1 cellular context compared by ENCODE assay signal in the genomic region with DNA sequence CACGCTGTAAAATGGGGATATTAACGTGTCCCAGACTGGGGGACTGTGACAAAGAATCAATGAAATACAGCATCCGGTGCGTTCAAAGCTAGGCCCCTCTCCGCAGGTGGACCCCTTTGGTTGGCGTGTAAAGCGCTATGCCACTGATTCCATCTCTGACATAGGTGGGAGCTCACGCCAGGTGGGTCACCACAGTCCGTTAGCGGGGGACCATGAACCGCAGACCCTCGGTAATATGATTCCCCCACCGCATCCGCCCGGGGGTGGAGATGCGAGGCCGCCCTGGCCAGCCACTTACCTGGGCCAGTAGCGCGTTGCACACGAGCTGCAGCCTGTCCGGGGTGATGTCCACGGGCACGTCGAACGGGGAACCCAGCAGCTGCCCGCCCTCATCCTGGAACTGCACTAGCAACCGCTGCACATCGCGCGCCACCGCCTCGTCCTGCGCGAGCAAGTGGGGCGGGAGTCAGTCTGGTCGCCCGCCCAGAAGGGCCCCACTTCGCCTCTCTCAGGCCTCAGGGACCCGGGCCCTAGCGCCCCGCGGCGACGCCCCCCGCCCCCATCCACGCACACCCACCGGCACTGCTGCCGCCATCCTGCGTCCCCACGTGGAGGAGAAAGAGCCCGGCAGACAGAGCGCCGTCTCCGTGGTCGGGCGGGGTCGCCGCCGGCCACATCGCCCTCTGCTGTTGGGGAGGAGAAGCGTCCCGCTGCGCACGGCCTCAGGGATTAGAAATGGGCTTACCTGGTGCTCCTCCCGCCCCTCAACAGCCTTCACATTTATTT.
TF ChIP-seq lines count a peak whose summit lies in the region.

TSS of gene NLE1 (minus strand) at position 623 of the 786 bp plus-strand sequence. CDS start at position 595, 28 bp downstream.

TF ChIP-seq in GM23338, 12 proteins besides CTCF, POLR2A, EP300 and RAD21 (continued from another document):
- no peak for TF ChIP-seq ZNF462 (CRISPR knock-in tag; IDR thresholded peaks at IDR 0.05)
